In the genomic region with DNA sequence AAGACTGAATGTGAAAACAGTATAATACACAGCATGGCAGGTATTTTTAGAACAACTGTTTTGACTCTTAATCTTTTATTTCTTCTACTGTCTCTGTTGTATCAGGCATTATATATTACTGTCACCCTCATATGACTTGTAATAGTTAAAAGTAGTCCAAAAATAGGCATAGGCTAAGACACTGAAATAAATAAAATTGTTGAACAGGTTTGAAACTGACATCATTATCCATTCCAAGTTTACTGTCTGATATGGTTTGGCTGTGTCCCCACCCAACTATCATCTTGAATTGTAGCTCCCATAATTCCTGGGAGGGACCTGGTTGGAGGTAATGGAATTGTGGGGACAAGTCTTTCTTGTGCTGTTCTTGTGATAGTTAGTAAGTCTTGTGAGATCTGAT, we compare ENCODE assay signal across 18 cellular contexts.
"Had no signal": no experiment of that assay in that cellular context is flagged by ENCODE, and none has a peak within 500 bp of the region (broad histone marks: within the 10 kb centered on the region; RNA-seq: fewer than 3 reads in every experiment).

No MANE protein-coding gene starts in this region.

- H3K4me3 Mint-ChIP-seq: mesothelial cell of epicardium had no signal

- H3K27me3 ChIP-seq: foreskin keratinocyte, gastroesophageal sphincter, heart right ventricle, left lung had no signal

- H3K27ac ChIP-seq: coronary artery, esophagus muscularis mucosa, foreskin keratinocyte, gastroesophageal sphincter, heart right ventricle, left lung, lower lobe of right lung had no signal

- H3K36me3 Mint-ChIP-seq: mesothelial cell of epicardium had no signal

- H3K4me3 ChIP-seq: coronary artery, dorsolateral prefrontal cortex, esophagus muscularis mucosa, gastroesophageal sphincter, heart right ventricle, left lung, lower lobe of right lung, mucosa of descending colon had no signal

- H3K4me1 Mint-ChIP-seq: mesothelial cell of epicardium had no signal

- H3K9me3 ChIP-seq: esophagus muscularis mucosa, gastroesophageal sphincter, left lung, lower lobe of right lung, mucosa of descending colon had no signal

- H3K36me3 ChIP-seq: esophagus muscularis mucosa, gastroesophageal sphincter, heart right ventricle, left lung, lower lobe of right lung had no signal

- DNase-seq: dermis blood vessel endothelial cell; effector CD4-positive, alpha-beta T cell; effector memory CD4-positive, alpha-beta T cell; foreskin keratinocyte; head of caudate nucleus; heart right ventricle; hippocampal formation; left cardiac atrium; left lung; left ventricle myocardium superior; lower lobe of right lung; mesenchymal stem cell; mucosa of descending colon had no signal

- H3K27ac Mint-ChIP-seq: mesothelial cell of epicardium had no signal

- H3K4me1 ChIP-seq: esophagus muscularis mucosa, foreskin keratinocyte, gastroesophageal sphincter, heart right ventricle, left lung, lower lobe of right lung had no signal
